Comparison of ENCODE assay signal across 11 cellular contexts in the genomic region with DNA sequence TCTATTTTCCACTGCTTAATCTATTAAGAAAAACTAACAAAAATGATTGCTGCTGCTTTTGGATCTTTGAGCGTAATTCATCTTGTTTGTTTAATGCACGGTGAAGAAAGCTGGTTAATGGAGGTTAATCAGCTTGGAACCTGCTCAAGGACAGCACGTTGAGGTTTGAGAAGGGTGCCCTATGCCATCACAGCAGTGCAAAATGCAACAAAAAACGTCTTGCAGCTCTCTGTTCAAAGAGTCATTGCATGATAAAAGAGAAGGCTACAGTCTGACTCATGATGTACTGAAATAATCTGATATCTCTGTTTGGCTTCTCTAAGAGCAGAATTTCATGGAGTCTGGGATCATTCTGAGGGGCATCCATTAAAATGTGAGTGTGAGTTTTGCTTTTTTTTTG.
DNase-seq lines count a peak whose midpoint lies in the region; ATAC-seq and TF ChIP-seq lines count a peak whose summit lies in the region.
"Had no signal": no experiment of that assay in that cellular context is flagged by ENCODE, and none has a peak within 500 bp of the region (broad histone marks: within the 10 kb centered on the region; RNA-seq: fewer than 3 reads in every experiment).

No MANE protein-coding gene starts in this region.

- H2AFZ ChIP-seq in ACC112 (ENCODE audit: low read length, unreplicated experiment) = peak overlapping the region; percentile 27

- ATAC-seq in GM21367 (IDR thresholded peaks at IDR 0.05; ENCODE audit: unreplicated experiment) = no peak
- no peak for ATAC-seq in HG03097 (IDR thresholded peaks at IDR 0.05; ENCODE audit: low FRiP score, unreplicated experiment)
- no peak for ATAC-seq in GM21526 (IDR thresholded peaks at IDR 0.05; ENCODE audit: low FRiP score, unreplicated experiment)

- no peaks in the 10 kb centered on the region for H3K79me2 ChIP-seq in ACC112 (ENCODE audit: control insufficient read depth, insufficient read depth, low read length, unreplicated experiment)

- TF ChIP-seq CTCF in WERI-Rb-1 (IDR thresholded peaks at IDR 0.05; ENCODE audit: low read depth, low read length) = no peak
- TF ChIP-seq CTCF in fibroblast of the aortic adventitia (IDR thresholded peaks at IDR 0.05; ENCODE audit: insufficient read depth, low read length) = no peak

- H3K4me3 ChIP-seq in ACC112 (ENCODE audit: low read depth, low read length) (0 out of 2 replicates have a peak overlapping the region, but pooled peaks have one; percentile 2), HAP-1 (no peak overlapping the region), WERI-Rb-1 (ENCODE audit: low read depth, low read length) (no peak overlapping the region), fibroblast of the aortic adventitia (ENCODE audit: low read depth, low read length) (peak overlapping the region; percentile 19)
- H3K4me3 ChIP-seq: BLaER1 had no signal

- H3K4me1 ChIP-seq in ACC112 (ENCODE audit: control insufficient read depth, insufficient read depth, low read length, unreplicated experiment) (peaks cover 27% of the 10 kb centered on the region), HAP-1 (peaks cover 42% of the 10 kb centered on the region)

- H3K27me3 ChIP-seq in ACC112 (ENCODE audit: insufficient read depth, low read length) (no peaks in the 10 kb centered on the region), HAP-1 (ENCODE audit: low read depth) (no peaks in the 10 kb centered on the region), WERI-Rb-1 (ENCODE audit: insufficient read depth, low read depth, severe bottlenecking) (no peaks in the 10 kb centered on the region)
- H3K27me3 ChIP-seq: BLaER1 had no signal

- H3K36me3 ChIP-seq in ACC112 (ENCODE audit: insufficient read depth, low read length) (no peaks in the 10 kb centered on the region), HAP-1 (replicated peaks) (no peaks in the 10 kb centered on the region), WERI-Rb-1 (no peaks in the 10 kb centered on the region)
- H3K36me3 ChIP-seq: BLaER1 had no signal

- DNase-seq in HAP-1 (ENCODE audit: low spot score in 2 of 2) (peak; percentile 35 to 56), WERI-Rb-1 (peak; percentile 49), fibroblast of the aortic adventitia (ENCODE audit: low read depth) (peak; percentile 73), COLO668 (lab: John Stamatoyannopoulos, UW; ENCODE audit: unreplicated experiment) (no peak)
- DNase-seq: head of caudate nucleus, NCI-H2081 treated with DMSO at 0.1 percent for 48 hours had no signal

- H3K27ac ChIP-seq in ACC112 (ENCODE audit: low read depth, low read length) (peak overlapping the region; percentile 45), WERI-Rb-1 (peak overlapping the region; percentile 75)
- H3K27ac ChIP-seq: BLaER1 had no signal

- no peaks in the 10 kb centered on the region for H3K9me3 ChIP-seq in HAP-1
- no peaks in the 10 kb centered on the region for H3K9me3 ChIP-seq in WERI-Rb-1 (ENCODE audit: severe bottlenecking)
- H3K9me3 ChIP-seq: BLaER1 had no signal

- in situ Hi-C loops in HAP-1 (cut with MboI; ENCODE audit: low sequenced_read_pairs) = loop anchor here (25.0 kb wide), 1 partner anchor 729 kb away; no protein-coding TSS in a partner anchor

Comparison
In these comparisons a context has a peak if more than half of its experiments do, and no peak if none do; other contexts are left out.
1. H3K4me3 ChIP-seq: peak in ACC112 (single experiment) and fibroblast of the aortic adventitia (single experiment); none in HAP-1 (single experiment) and WERI-Rb-1 (single experiment).